In the genomic region with DNA sequence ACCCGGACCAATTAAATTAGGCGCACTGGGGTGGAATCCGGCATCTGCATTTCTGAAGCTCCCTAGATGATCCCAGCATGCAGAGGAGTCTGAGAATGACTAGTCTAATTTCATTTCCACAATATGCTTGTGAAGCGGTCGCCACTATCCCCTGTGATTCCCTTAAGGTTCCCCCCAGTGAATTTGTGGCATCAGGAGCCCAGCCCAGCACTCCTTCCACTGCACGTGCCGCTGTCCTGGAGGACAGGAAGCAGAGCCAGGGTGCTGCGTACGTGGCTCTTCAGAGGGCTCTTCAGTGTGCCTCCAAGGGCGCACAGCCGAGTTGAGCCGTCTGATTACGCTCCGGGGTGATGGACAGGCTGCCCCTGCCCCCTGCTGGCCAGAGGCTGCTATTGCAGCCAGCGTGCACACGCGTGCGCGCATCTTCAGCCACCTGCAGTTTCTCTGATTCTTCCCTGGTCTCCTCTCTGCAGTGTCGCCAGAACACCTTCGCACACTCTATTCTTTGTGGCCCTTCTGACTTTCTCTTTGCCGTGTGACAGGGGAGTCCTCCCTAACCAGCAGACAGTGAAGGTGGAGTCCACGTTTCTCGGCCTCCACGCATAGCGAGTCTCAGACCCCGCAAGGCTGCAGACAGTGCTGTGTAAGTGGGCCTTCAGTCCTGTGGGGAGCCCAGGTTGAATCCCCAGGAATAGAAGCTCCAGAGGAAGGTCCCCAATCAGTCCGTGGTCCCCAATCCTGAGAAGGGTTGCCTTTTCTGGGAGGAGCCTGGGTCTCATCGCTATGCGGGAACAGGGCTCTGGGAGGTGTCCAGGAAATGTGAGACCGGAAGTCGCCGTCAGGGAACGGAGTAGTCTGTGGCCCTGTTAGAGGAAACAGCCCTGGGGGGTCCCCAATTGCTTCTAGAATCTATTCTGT, we compare ENCODE assay signal across 1 cellular context.
TF ChIP-seq lines count a peak whose summit lies in the region.

No MANE protein-coding gene starts in this region.

TF ChIP-seq in H1, 55 proteins besides CTCF, POLR2A, EP300 and RAD21 (continued from another document):
- TF ChIP-seq SAP30 (IDR thresholded peaks at IDR 0.05; ENCODE audit: insufficient read depth, insufficient replicate concordance, low read length) (no peak), CTBP2 (IDR thresholded peaks at IDR 0.05; ENCODE audit: borderline replicate concordance, insufficient read depth, insufficient read length, low read length) (no peak)
